ENCODE assay signal across 17 cellular contexts in genomic region chr1:15786581-15786980, GRCh38. TPM values are rescaled to one million over a fixed set of nuclear protein-coding genes. Genes with fewer than 3 reads are reported as not detected.
A peak's percentile ranks its signal among the peaks of the same experiment; 100 is the strongest.
DNase-seq lines count a peak whose midpoint lies in the region; ATAC-seq and TF ChIP-seq lines count a peak whose summit lies in the region.
"Had no signal": no experiment of that assay in that cellular context is flagged by ENCODE, and none has a peak within 500 bp of the region (broad histone marks: within the 10 kb centered on the region; RNA-seq: fewer than 3 reads in every experiment).

No MANE protein-coding gene starts in this region.

- no peaks in the 10 kb centered on the region for H3K9me3 Mint-ChIP-seq in osteocyte (ENCODE audit: unreplicated experiment)
- H3K9me3 Mint-ChIP-seq: activated CD4-positive, alpha-beta T cell treated with anti-CD3 and anti-CD28 coated beads, Interleukin-2, amount 10 ng/mL, durations not matched to agents 24 days and 14 days; T-cell had no signal

- ATAC-seq in T-helper 17 cell (no peak), HG03108 (IDR thresholded peaks at IDR 0.05; ENCODE audit: unreplicated experiment) (no peak), GM19035 (IDR thresholded peaks at IDR 0.05; ENCODE audit: unreplicated experiment) (no peak)
- ATAC-seq: T-cell had no signal

- DNase-seq in AG20443 (ENCODE audit: low spot score) (peak; percentile 84), RPMI7951 (ENCODE audit: low read depth) (peak; percentile 32), fibroblast of peridontal ligament (ENCODE audit: extremely low read depth) (peak; percentile 30), osteocyte (ENCODE audit: extremely low spot score, unreplicated experiment) (no peak), T-helper 17 cell (no peak), NCI-H82 (lab: John Stamatoyannopoulos, UW) (no peak)
- DNase-seq: activated CD4-positive, alpha-beta T cell treated with anti-CD3 and anti-CD28 coated beads, Interleukin-2, amount 10 ng/mL, durations not matched to agents 24 days and 14 days; brain microvascular endothelial cell; erythroblast; KBM-7; NCI-H187; T-cell had no signal

- H3K4me1 Mint-ChIP-seq in osteocyte (ENCODE audit: unreplicated experiment) (peaks cover 9% of the 10 kb centered on the region), T-helper 17 cell (peaks cover 5% of the 10 kb centered on the region)
- H3K4me1 Mint-ChIP-seq: activated CD4-positive, alpha-beta T cell treated with anti-CD3 and anti-CD28 coated beads, Interleukin-2, amount 10 ng/mL, durations not matched to agents 24 days and 14 days; T-cell had no signal

- H3K36me3 Mint-ChIP-seq in osteocyte (ENCODE audit: unreplicated experiment), result peaks cover 15% of the 10 kb centered on the region
- H3K36me3 Mint-ChIP-seq in T-helper 17 cell (ENCODE audit: low read depth), result no peaks in the 10 kb centered on the region
- H3K36me3 Mint-ChIP-seq: T-cell had no signal

- H3K27ac Mint-ChIP-seq in osteocyte (ENCODE audit: unreplicated experiment) (peak overlapping the region; percentile 47), T-helper 17 cell (no peak overlapping the region)
- H3K27ac Mint-ChIP-seq: activated CD4-positive, alpha-beta T cell treated with anti-CD3 and anti-CD28 coated beads, Interleukin-2, amount 10 ng/mL, durations not matched to agents 24 days and 14 days; T-cell had no signal

- H3K4me3 Mint-ChIP-seq in osteocyte (ENCODE audit: unreplicated experiment), result no peak overlapping the region
- H3K4me3 Mint-ChIP-seq in T-helper 17 cell, result no peak overlapping the region
- H3K4me3 Mint-ChIP-seq: activated CD4-positive, alpha-beta T cell treated with anti-CD3 and anti-CD28 coated beads, Interleukin-2, amount 10 ng/mL, durations not matched to agents 24 days and 14 days; T-cell had no signal

- no peak for TF ChIP-seq CTCF in osteocyte (IDR thresholded peaks at IDR 0.05)

- H3K27me3 Mint-ChIP-seq in osteocyte (ENCODE audit: unreplicated experiment) (no peaks in the 10 kb centered on the region), T-helper 17 cell (peaks cover 31% of the 10 kb centered on the region)

- H3K9me3 ChIP-seq in T-helper 17 cell (ENCODE audit: control insufficient read depth, low read length, poor library complexity, severe bottlenecking), result no peaks in the 10 kb centered on the region
- H3K9me3 ChIP-seq: BLaER1 had no signal

RNA-seq across cellular contexts. Expression of gene UQCRHL, which starts 20.9 kb away (rescaled TPM):
- total RNA-seq in RPMI7951 (2014; rRNA removed; shearing (Covaris generic)), result 3.2 and 4.0 TPM in 2 replicates
- total RNA-seq in osteocyte (1.5 and 1.6 TPM in 2 replicates), T-helper 17 cell (under 1 TPM; 0.65 to 0.81 TPM)

RNA-seq across cellular contexts. Expression of gene FBLIM1, which starts 28.0 kb away (rescaled TPM):
- 57.3 and 75.5 TPM in 2 replicates for total RNA-seq in RPMI7951 (2014; rRNA removed; shearing (Covaris generic))
- total RNA-seq in osteocyte (149 and 156 TPM in 2 replicates), T-helper 17 cell (under 1 TPM in 1 of 2 donors, not detected in 1; 0.21 TPM)
- total RNA-seq: activated CD4-positive, alpha-beta T cell treated with anti-CD3 and anti-CD28 coated beads, Interleukin-2, amount 10 ng/mL, durations not matched to agents 24 days and 14 days had no signal

RNA-seq across cellular contexts. Expression of gene TMEM82, which starts 44.3 kb away (rescaled TPM):
- not detected in 2 replicates for total RNA-seq in RPMI7951 (2014; rRNA removed; shearing (Covaris generic))
- total RNA-seq in osteocyte (not detected in 2 replicates), T-helper 17 cell (not detected)
- total RNA-seq: activated CD4-positive, alpha-beta T cell treated with anti-CD3 and anti-CD28 coated beads, Interleukin-2, amount 10 ng/mL, durations not matched to agents 24 days and 14 days; smooth muscle cell; T-cell; urinary bladder had no signal

RNA-seq across cellular contexts. Expression of gene SLC25A34, which starts 50.5 kb away (rescaled TPM):
- total RNA-seq in RPMI7951 (2014; rRNA removed; shearing (Covaris generic)), result 0.12 and 0.29 TPM in 2 replicates
- total RNA-seq in osteocyte (1.3 and 2.8 TPM in 2 replicates), T-helper 17 cell (1 to 10 TPM; 1.5 to 1.9 TPM)

Comparison
In these comparisons a context has a peak if more than half of its experiments do, and no peak if none do; other contexts are left out.
1. DNase-seq: peak in AG20443 (single experiment), RPMI7951 (single experiment) and fibroblast of peridontal ligament (single experiment); none in osteocyte (single experiment), T-helper 17 cell (0 of 3) and NCI-H82 (single experiment).
2. RNA of gene FBLIM1, which starts 28.0 kb away (total RNA-seq): 149 to 156 TPM in osteocyte and 57.3 to 75.5 TPM in RPMI7951; 0.21 TPM in T-helper 17 cell; every median in the first group is over 10 times any median in the second.